Comparison of ENCODE assay signal across 16 cellular contexts in genomic region chr22:27835446-27835845, GRCh38. TPM values are rescaled to one million over a fixed set of nuclear protein-coding genes. Genes with fewer than 3 reads are reported as not detected.
DNase-seq lines count a peak whose midpoint lies in the region; ATAC-seq, FAIRE-seq and TF ChIP-seq lines count a peak whose summit lies in the region.
"Had no signal": no experiment of that assay in that cellular context is flagged by ENCODE, and none has a peak within 500 bp of the region (broad histone marks: within the 10 kb centered on the region; RNA-seq: fewer than 3 reads in every experiment).

No MANE protein-coding gene starts in this region.

- intact Hi-C loops in posterior vena cava (cut with DNase I) (no loop called here), left lung (cut with DNase I) (no loop called here)

- H3K9ac ChIP-seq in astrocyte (ENCODE audit: low read length), result no peak overlapping the region

- no peak overlapping the region for H2AFZ ChIP-seq in astrocyte (ENCODE audit: low read depth, low read length)

- H3K79me2 ChIP-seq in astrocyte (ENCODE audit: insufficient read depth, low read length), result no peaks in the 10 kb centered on the region

- H3K4me3 ChIP-seq in astrocyte (ENCODE audit: insufficient read depth, low read depth, low read length) (no peak overlapping the region), left lung (no peak overlapping the region)
- H3K4me3 ChIP-seq: lower lobe of right lung, ovary had no signal

- H3K4me3 Mint-ChIP-seq in astrocyte (ENCODE audit: unreplicated experiment), result peak overlapping the region; percentile 71
- no peak overlapping the region for H3K4me3 Mint-ChIP-seq in activated CD8-positive, alpha-beta memory T cell treated with anti-CD3 and anti-CD28 coated beads, Interleukin-2, amount 10 ng/mL, durations not matched to agents 7 days and 5 days
- H3K4me3 Mint-ChIP-seq: activated CD8-positive, alpha-beta T cell treated with anti-CD3 and anti-CD28 coated beads, Interleukin-2, amount 10 ng/mL, durations not matched to agents 7 days and 5 days; naive B cell had no signal

- no peak for FAIRE-seq in astrocyte (lab: Jason Lieb, UNC)

- no peak overlapping the region for H3K27ac ChIP-seq in astrocyte (ENCODE audit: low read depth, low read length)
- H3K27ac ChIP-seq in left lung, result no peak overlapping the region
- H3K27ac ChIP-seq: C4-2B, lower lobe of right lung, ovary had no signal

- H3K9me3 ChIP-seq in astrocyte (ENCODE audit: insufficient read depth, low read depth, low read length) (no peaks in the 10 kb centered on the region), left lung (no peaks in the 10 kb centered on the region)
- H3K9me3 ChIP-seq: lower lobe of right lung, ovary had no signal

- peaks cover 11% of the 10 kb centered on the region for H3K36me3 Mint-ChIP-seq in astrocyte (ENCODE audit: low read depth, unreplicated experiment)
- peaks cover 3% of the 10 kb centered on the region for H3K36me3 Mint-ChIP-seq in activated CD8-positive, alpha-beta memory T cell treated with anti-CD3 and anti-CD28 coated beads, Interleukin-2, amount 10 ng/mL, durations not matched to agents 7 days and 5 days

- peaks cover 9% of the 10 kb centered on the region for H3K9me3 Mint-ChIP-seq in astrocyte (ENCODE audit: unreplicated experiment)
- no peaks in the 10 kb centered on the region for H3K9me3 Mint-ChIP-seq in activated CD8-positive, alpha-beta memory T cell treated with anti-CD3 and anti-CD28 coated beads, Interleukin-2, amount 10 ng/mL, durations not matched to agents 7 days and 5 days (ENCODE audit: low read depth)

- H3K4me1 Mint-ChIP-seq in astrocyte (ENCODE audit: low read depth, unreplicated experiment), result peaks cover 26% of the 10 kb centered on the region
- H3K4me1 Mint-ChIP-seq in activated CD8-positive, alpha-beta memory T cell treated with anti-CD3 and anti-CD28 coated beads, Interleukin-2, amount 10 ng/mL, durations not matched to agents 7 days and 5 days, result peaks cover 17% of the 10 kb centered on the region

- H3K4me1 ChIP-seq in astrocyte (ENCODE audit: insufficient read depth, low read length) (no peaks in the 10 kb centered on the region), left lung (no peaks in the 10 kb centered on the region)
- H3K4me1 ChIP-seq: lower lobe of right lung had no signal

- TF ChIP-seq CTCF in astrocyte (IDR thresholded peaks at IDR 0.05; ENCODE audit: insufficient read depth, low read depth, low read length) (no peak), left lung (IDR thresholded peaks at IDR 0.05) (no peak)

- ATAC-seq in activated CD8-positive, alpha-beta memory T cell treated with anti-CD3 and anti-CD28 coated beads, Interleukin-2, amount 10 ng/mL, durations not matched to agents 7 days and 5 days, result no peak
- no peak for ATAC-seq in left lung
- ATAC-seq: activated CD8-positive, alpha-beta T cell treated with anti-CD3 and anti-CD28 coated beads, Interleukin-2, amount 10 ng/mL, durations not matched to agents 7 days and 5 days; lower lobe of right lung had no signal

- peak overlapping the region; percentile 94 for H3K27ac Mint-ChIP-seq in astrocyte (ENCODE audit: unreplicated experiment)
- no peak overlapping the region for H3K27ac Mint-ChIP-seq in activated CD8-positive, alpha-beta memory T cell treated with anti-CD3 and anti-CD28 coated beads, Interleukin-2, amount 10 ng/mL, durations not matched to agents 7 days and 5 days
- H3K27ac Mint-ChIP-seq: activated CD8-positive, alpha-beta T cell treated with anti-CD3 and anti-CD28 coated beads, Interleukin-2, amount 10 ng/mL, durations not matched to agents 7 days and 5 days had no signal

- DNase-seq in Daoy (ENCODE audit: low read depth) (peak; percentile 70), astrocyte (ENCODE audit: low read depth) (peak; percentile 52), foreskin melanocyte (peak; percentile 12), posterior vena cava (ENCODE audit: low spot score) (peak; percentile 36), left lung (no peak)
- DNase-seq in activated CD4-positive, alpha-beta T cell treated with anti-CD3 and anti-CD28 coated beads for 4 hours, result no peak
- DNase-seq in activated CD8-positive, alpha-beta memory T cell treated with anti-CD3 and anti-CD28 coated beads, Interleukin-2, amount 10 ng/mL, durations not matched to agents 7 days and 5 days, result no peak
- no peak for DNase-seq in stimulated activated CD4-positive, alpha-beta T cell treated with anti-CD3 and anti-CD28 coated beads, Interleukin-2, amount 100 ng/mL, for 24 hours
- DNase-seq: activated CD4-positive, CD25-positive, alpha-beta regulatory T cell; activated CD8-positive, alpha-beta T cell treated with anti-CD3 and anti-CD28 coated beads, Interleukin-2, amount 10 ng/mL, durations not matched to agents 7 days and 5 days; lower lobe of right lung; naive B cell; OCI-M1; stimulated activated CD4-positive, alpha-beta T cell treated with anti-CD3 and anti-CD28 coated beads, Interleukin-4, amount 100 ng/mL, for 24 hours had no signal

- peak overlapping the region; percentile 27 for H3K4me2 ChIP-seq in astrocyte (ENCODE audit: low read length)

- H3K36me3 ChIP-seq in astrocyte (ENCODE audit: insufficient read depth, low read length), result no peaks in the 10 kb centered on the region
- H3K36me3 ChIP-seq in left lung, result no peaks in the 10 kb centered on the region
- H3K36me3 ChIP-seq: lower lobe of right lung, ovary had no signal

- CTCF ChIA-PET in activated CD8-positive, alpha-beta memory T cell treated with anti-CD3 and anti-CD28 coated beads, Interleukin-2, amount 10 ng/mL, durations not matched to agents 7 days and 5 days (lab: Charles Lee), result no interaction called here

- no peaks in the 10 kb centered on the region for H4K20me1 ChIP-seq in astrocyte (ENCODE audit: insufficient read depth, low read length)

- H3K27me3 ChIP-seq in astrocyte (ENCODE audit: insufficient read depth, low read length) (no peaks in the 10 kb centered on the region), left lung (no peaks in the 10 kb centered on the region)
- H3K27me3 ChIP-seq: ovary had no signal

- no peaks in the 10 kb centered on the region for H3K27me3 Mint-ChIP-seq in astrocyte (ENCODE audit: low read depth, unreplicated experiment)
- no peaks in the 10 kb centered on the region for H3K27me3 Mint-ChIP-seq in activated CD8-positive, alpha-beta memory T cell treated with anti-CD3 and anti-CD28 coated beads, Interleukin-2, amount 10 ng/mL, durations not matched to agents 7 days and 5 days
- H3K27me3 Mint-ChIP-seq: naive B cell had no signal

RNA-seq across cellular contexts. Expression of gene MN1, which starts 33.9 kb away (rescaled TPM):
- total RNA-seq in Daoy (2014; rRNA removed; shearing (Covaris generic)), result 9.5 and 13.2 TPM in 2 replicates
- total RNA-seq in astrocyte, result 98.6 and 110 TPM in 2 replicates
- total RNA-seq in posterior vena cava, result 10 to 100 TPM; 22.9 to 41.8 TPM
- total RNA-seq in activated CD8-positive, alpha-beta memory T cell treated with anti-CD3 and anti-CD28 coated beads, Interleukin-2, amount 10 ng/mL, durations not matched to agents 7 days and 5 days, result under 1 TPM; 0.14 to 0.29 TPM
- total RNA-seq in left lung, result 1 to 10 TPM; 5.1 to 7.4 TPM

Comparison
In these comparisons a context has a peak if more than half of its experiments do, and no peak if none do; other contexts are left out.
1. DNase-seq: peak in Daoy (single experiment), astrocyte (single experiment), foreskin melanocyte (single experiment) and posterior vena cava (single experiment); none in activated CD4-positive, alpha-beta T cell treated with anti-CD3 and anti-CD28 coated beads for 4 hours (0 of 2), activated CD8-positive, alpha-beta memory T cell treated with anti-CD3 and anti-CD28 coated beads, Interleukin-2, amount 10 ng/mL, durations not matched to agents 7 days and 5 days (single experiment), left lung (0 of 2) and stimulated activated CD4-positive, alpha-beta T cell treated with anti-CD3 and anti-CD28 coated beads, Interleukin-2, amount 100 ng/mL, for 24 hours (0 of 2).